Comparison of ENCODE assay signal across 24 cellular contexts in genomic region chr11:69183613-69184012, GRCh38. TPM values are rescaled to one million over a fixed set of nuclear protein-coding genes. Genes with fewer than 3 reads are reported as not detected.
DNase-seq lines count a peak whose midpoint lies in the region; ATAC-seq, FAIRE-seq and TF ChIP-seq lines count a peak whose summit lies in the region.
"Had no signal": no experiment of that assay in that cellular context is flagged by ENCODE, and none has a peak within 500 bp of the region (broad histone marks: within the 10 kb centered on the region; RNA-seq: fewer than 3 reads in every experiment).

No MANE protein-coding gene starts in this region.

- no peak overlapping the region for H3K27ac Mint-ChIP-seq in activated T-cell treated with anti-CD3 and anti-CD28 coated beads, Interleukin-2, amount 50 U/mL, for 24 hours
- H3K27ac Mint-ChIP-seq: activated naive CD4-positive, alpha-beta T cell treated with anti-CD3 and anti-CD28 coated beads, Interleukin-2, amount 50 U/mL, for 24 hours had no signal

- peaks cover 0 to 16% (median 8%) of the 10 kb centered on the region in 10 experiments; a peak in 19 of 20 replicates for H3K4me1 ChIP-seq in BLaER1 treated with 17β-estradiol and CSF1 and Interleukin-3, amounts not matched to agents 10 nM and 100 nM
- H3K4me1 ChIP-seq in mucosa of descending colon (ENCODE audit: low read depth), result peaks cover 5% of the 10 kb centered on the region

- ATAC-seq in HG03442 (IDR thresholded peaks at IDR 0.05; ENCODE audit: unreplicated experiment) (peak; percentile 52), mucosa of descending colon (peak; percentile 42)

- no peak for TF ChIP-seq POLR2A in GM12892 (IDR thresholded peaks at IDR 0.05; ENCODE audit: low read depth, low read length)

- H3K36me3 Mint-ChIP-seq in activated T-cell treated with anti-CD3 and anti-CD28 coated beads, Interleukin-2, amount 50 U/mL, for 24 hours (ENCODE audit: low read depth), result no peaks in the 10 kb centered on the region
- H3K36me3 Mint-ChIP-seq: activated naive CD4-positive, alpha-beta T cell treated with anti-CD3 and anti-CD28 coated beads, Interleukin-2, amount 50 U/mL, for 24 hours had no signal

- H4K20me1 ChIP-seq in BLaER1 treated with 17β-estradiol and CSF1 and Interleukin-3, amounts not matched to agents 10 nM and 100 nM, result no peaks in the 10 kb centered on the region

- H3K4me2 ChIP-seq in BLaER1 treated with 17β-estradiol and CSF1 and Interleukin-3, amounts not matched to agents 10 nM and 100 nM, result peak overlapping the region in 10 of 11 experiments; percentile 25 to 63 (median 40); a peak in 18 of 22 replicates

- no peaks in the 10 kb centered on the region for H3K36me3 ChIP-seq in BLaER1 treated with 17β-estradiol and CSF1 and Interleukin-3, amounts not matched to agents 10 nM and 100 nM
- H3K36me3 ChIP-seq in mucosa of descending colon (ENCODE audit: low read depth), result no peaks in the 10 kb centered on the region

- no peak overlapping the region for H3K4me3 ChIP-seq in BLaER1 treated with 17β-estradiol and CSF1 and Interleukin-3, amounts not matched to agents 10 nM and 100 nM
- H3K4me3 ChIP-seq in mucosa of descending colon, result no peak overlapping the region
- H3K4me3 ChIP-seq: dorsolateral prefrontal cortex, lung had no signal

- peaks cover 9% of the 10 kb centered on the region for H3K9me3 Mint-ChIP-seq in activated T-cell treated with anti-CD3 and anti-CD28 coated beads, Interleukin-2, amount 50 U/mL, for 24 hours

- no peak overlapping the region for H3K9ac ChIP-seq in BLaER1 treated with 17β-estradiol and CSF1 and Interleukin-3, amounts not matched to agents 10 nM and 100 nM

- peaks cover 12 to 28% (median 18%) of the 10 kb centered on the region in 11 experiments; a peak in 20 of 22 replicates for H3K9me3 ChIP-seq in BLaER1 treated with 17β-estradiol and CSF1 and Interleukin-3, amounts not matched to agents 10 nM and 100 nM (replicated peaks in 1 of 11)
- peaks cover 8% of the 10 kb centered on the region for H3K9me3 ChIP-seq in mucosa of descending colon

- no peak overlapping the region for H3K4me3 Mint-ChIP-seq in activated T-cell treated with anti-CD3 and anti-CD28 coated beads, Interleukin-2, amount 50 U/mL, for 24 hours
- H3K4me3 Mint-ChIP-seq: activated naive CD4-positive, alpha-beta T cell treated with anti-CD3 and anti-CD28 coated beads, Interleukin-2, amount 50 U/mL, for 24 hours; central memory CD8-positive, alpha-beta T cell had no signal

- peaks cover 6% of the 10 kb centered on the region for H3K4me1 Mint-ChIP-seq in activated T-cell treated with anti-CD3 and anti-CD28 coated beads, Interleukin-2, amount 50 U/mL, for 24 hours (ENCODE audit: low read depth)
- H3K4me1 Mint-ChIP-seq: activated naive CD4-positive, alpha-beta T cell treated with anti-CD3 and anti-CD28 coated beads, Interleukin-2, amount 50 U/mL, for 24 hours; central memory CD8-positive, alpha-beta T cell had no signal

- H3K27me3 Mint-ChIP-seq in activated T-cell treated with anti-CD3 and anti-CD28 coated beads, Interleukin-2, amount 50 U/mL, for 24 hours, result peaks cover 11% of the 10 kb centered on the region
- H3K27me3 Mint-ChIP-seq: activated naive CD4-positive, alpha-beta T cell treated with anti-CD3 and anti-CD28 coated beads, Interleukin-2, amount 50 U/mL, for 24 hours had no signal

- H3K27me3 ChIP-seq in BLaER1 treated with 17β-estradiol and CSF1 and Interleukin-3, amounts not matched to agents 10 nM and 100 nM, result no peaks in the 10 kb centered on the region

- no peak overlapping the region for H3K27ac ChIP-seq in BLaER1 treated with 17β-estradiol and CSF1 and Interleukin-3, amounts not matched to agents 10 nM and 100 nM
- H3K27ac ChIP-seq: dorsolateral prefrontal cortex, RWPE1 had no signal

- intact Hi-C loops in mucosa of descending colon (cut with DNase I, micrococcal nuclease), result no loop called here

- no peak for TF ChIP-seq CTCF in mucosa of descending colon (IDR thresholded peaks at IDR 0.05)

- FAIRE-seq in GM12892 (lab: Jason Lieb, UNC), result peak; percentile 36
- FAIRE-seq: astrocyte, H54, islet of Langerhans had no signal

- DNase-seq in GM12892 (ENCODE audit: insufficient read length), result peak; percentile 38
- DNase-seq in mucosa of descending colon, result no peak
- DNase-seq in activated T-cell treated with anti-CD3 and anti-CD28 coated beads, Interleukin-2, amount 50 U/mL, for 24 hours, result no peak
- no peak for DNase-seq in kidney tubule cell (ENCODE audit: low spot score)
- no peak for DNase-seq in kidney glomerular epithelial cell (lab: John Stamatoyannopoulos, UW)
- DNase-seq: ACHN; activated CD4-positive, alpha-beta T cell treated with anti-CD3 and anti-CD28 coated beads, Interleukin-2, amount 50 U/mL, for 1 hour; DND-41; dorsolateral prefrontal cortex; NCI-H1048; NCI-H1694 treated with DMSO at 0.1 percent for 48 hours; NCI-H2171 treated with DMSO at 0.1 percent for 48 hours; NCI-H526 treated with DMSO at 0.1 percent for 48 hours; stimulated activated CD8-positive, alpha-beta memory T cell treated with anti-CD3 and anti-CD28 coated beads, Interleukin-4, amount 100 ng/mL, for 48 hours; substantia nigra had no signal

RNA-seq across cellular contexts. Expression of gene SMIM38, which starts 27.9 kb away (rescaled TPM):
- 4.6 TPM for polyA plus RNA-seq in GM12892 (2012; ENCODE audit: missing spikeins)
- total RNA-seq in mucosa of descending colon, result 1 to 10 TPM in 1 of 3 donors, not detected in 2; 2.2 TPM
- total RNA-seq: astrocyte had no signal
